In genomic region chr13:66689628-66690027, GRCh38 we compare ENCODE assay signal across 10 cellular contexts.
A peak's percentile ranks its signal among the peaks of the same experiment; 100 is the strongest.
DNase-seq lines count a peak whose midpoint lies in the region; ATAC-seq and TF ChIP-seq lines count a peak whose summit lies in the region.
"Had no signal": no experiment of that assay in that cellular context is flagged by ENCODE, and none has a peak within 500 bp of the region (broad histone marks: within the 10 kb centered on the region; RNA-seq: fewer than 3 reads in every experiment).

No MANE protein-coding gene starts in this region.

- H3K9me2 ChIP-seq in OCI-LY7 (ENCODE audit: insufficient read depth, low read length) = no peaks in the 10 kb centered on the region

- TF ChIP-seq CTCF in OCI-LY7 (conservative IDR thresholded peaks at IDR 0.05; ENCODE audit: low read length) (peak; percentile 77), fibroblast of lung (conservative IDR thresholded peaks at IDR 0.05 in 1 of 2, IDR thresholded peaks at IDR 0.05 in 1 of 2; ENCODE audit: low read depth in 1 of 2, low read length in 2 of 2) (peak in 1 of 2 donors; percentile 57)

- H2AFZ ChIP-seq in OCI-LY7 (ENCODE audit: low read length) (peak overlapping the region; percentile 71), fibroblast of lung (ENCODE audit: low read length) (no peak overlapping the region)

- no peak overlapping the region for H3K9ac ChIP-seq in fibroblast of lung (ENCODE audit: insufficient read depth, low read length)

- BruUV-seq in OCI-LY7 (replicated peaks; lab: Mats Ljungman, UMichigan) = no TSS peak

- H3K79me2 ChIP-seq in OCI-LY7 (ENCODE audit: insufficient read depth, low read depth, low read length) = no peaks in the 10 kb centered on the region
- no peaks in the 10 kb centered on the region for H3K79me2 ChIP-seq in fibroblast of lung (ENCODE audit: control insufficient read depth, insufficient read depth, low read length)

- peaks cover 52% of the 10 kb centered on the region for H3K9me3 ChIP-seq in OCI-LY7 (ENCODE audit: low read length)
- no peaks in the 10 kb centered on the region for H3K9me3 ChIP-seq in fibroblast of lung (ENCODE audit: control insufficient read depth, insufficient read depth, low read depth, low read length)
- H3K9me3 ChIP-seq: thyroid gland had no signal

- no peaks in the 10 kb centered on the region for H4K20me1 ChIP-seq in OCI-LY7 (ENCODE audit: insufficient read depth, low read length)
- H4K20me1 ChIP-seq in fibroblast of lung (ENCODE audit: control insufficient read depth, extremely low read depth, insufficient read depth, low read length) = no peaks in the 10 kb centered on the region

- H3K4me3 ChIP-seq in OCI-LY7 (ENCODE audit: low read depth, low read length, poor library complexity, severe bottlenecking) = no peak overlapping the region
- no peak overlapping the region for H3K4me3 ChIP-seq in fibroblast of lung (replicated peaks in 1 of 4; ENCODE audit: control extremely low read depth in 1 of 4, insufficient read depth in 1 of 4, low read depth in 3 of 4, low read length in 4 of 4)
- H3K4me3 ChIP-seq: thyroid gland had no signal

- H3K4me1 ChIP-seq in OCI-LY7 (ENCODE audit: insufficient read depth, low read length, poor library complexity, severe bottlenecking) (peaks cover 18% of the 10 kb centered on the region), fibroblast of lung (ENCODE audit: control insufficient read depth, extremely low read depth, insufficient read depth, low read length) (no peaks in the 10 kb centered on the region)
- H3K4me1 ChIP-seq: thyroid gland had no signal

- intact Hi-C loops in OCI-LY7 (cut with micrococcal nuclease; ENCODE audit: unreplicated experiment) = loop anchor here (1.0 to 5.0 kb wide), 9 partner anchors 71 to 1032 kb away; no protein-coding TSS in a partner anchor

- peaks cover 21% of the 10 kb centered on the region; the same call in 1 of the 2 replicates for H3K36me3 ChIP-seq in OCI-LY7 (ENCODE audit: insufficient read depth, low read length)
- H3K36me3 ChIP-seq in fibroblast of lung (ENCODE audit: control insufficient read depth, insufficient read depth, low read length) = no peaks in the 10 kb centered on the region
- H3K36me3 ChIP-seq: thyroid gland had no signal

- peak overlapping the region; percentile 39 for H3K4me2 ChIP-seq in OCI-LY7 (ENCODE audit: low read length)
- no peak overlapping the region for H3K4me2 ChIP-seq in fibroblast of lung (ENCODE audit: extremely low read depth, insufficient read depth, low read length)

- CTCF ChIA-PET in OCI-LY7 (lab: Charles Lee; ENCODE audit: unreplicated experiment) = interaction anchor here (1.2 kb wide), 1 partner anchor 305 kb away, joined by 5 read pairs; no protein-coding TSS in a partner anchor

- no peaks in the 10 kb centered on the region for H3K27me3 ChIP-seq in fibroblast of lung (ENCODE audit: control insufficient read depth, insufficient read depth, low read length)
- H3K27me3 ChIP-seq: thyroid gland had no signal

- no peak for ATAC-seq in GM21717 (IDR thresholded peaks at IDR 0.05; ENCODE audit: unreplicated experiment)
- ATAC-seq in GM18498 (IDR thresholded peaks at IDR 0.05; ENCODE audit: unreplicated experiment) = no peak

- peak; percentile 12 for DNase-seq in DMS53 (lab: John Stamatoyannopoulos, UW)
- DNase-seq in DMS53 treated with DMSO at 0.1 percent for 48 hours (lab: John Stamatoyannopoulos, UW; ENCODE audit: unreplicated experiment) = no peak
- peak; percentile 76 for DNase-seq in OCI-LY7 (ENCODE audit: low spot score)
- DNase-seq in fibroblast of lung (ENCODE audit: low read depth in 2 of 2) = peak; percentile 38 to 68
- DNase-seq in pons (ENCODE audit: low spot score) = peak; percentile 87
- DNase-seq in NCI-H446 treated with DMSO at 0.1 percent for 48 hours (lab: John Stamatoyannopoulos, UW) = no peak
- DNase-seq: activated CD8-positive, alpha-beta memory T cell treated with anti-CD3 and anti-CD28 coated beads, Interleukin-2, amount 50 U/mL, for 48 hours; thyroid gland had no signal

- POLR2A ChIA-PET in OCI-LY7 (lab: Charles Lee) = interaction anchor here (0.5 to 5.6 kb wide), 14 partner anchors 10 to 952 kb away, joined by 3 to 45 read pairs (median 4); no protein-coding TSS in a partner anchor

- H3K27ac ChIP-seq in OCI-LY7 (ENCODE audit: low read depth, low read length, poor library complexity, severe bottlenecking) (peak overlapping the region; percentile 28), fibroblast of lung (ENCODE audit: insufficient read depth, low read length) (no peak overlapping the region)
- H3K27ac ChIP-seq: thyroid gland had no signal

Comparison
In these comparisons a context has a peak if more than half of its experiments do, and no peak if none do; other contexts are left out.
1. DNase-seq: peak in DMS53 (single experiment), OCI-LY7 (single experiment), fibroblast of lung (2 of 2) and pons (single experiment); none in DMS53 treated with DMSO at 0.1 percent for 48 hours (single experiment) and NCI-H446 treated with DMSO at 0.1 percent for 48 hours (single experiment).